Comparison of ENCODE assay signal across 22 cellular contexts in genomic region chr10:57247271-57247670, GRCh38.
"Had no signal": no experiment of that assay in that cellular context is flagged by ENCODE, and none has a peak within 500 bp of the region (broad histone marks: within the 10 kb centered on the region; RNA-seq: fewer than 3 reads in every experiment).

No MANE protein-coding gene starts in this region.

- H3K9me3 Mint-ChIP-seq: memory B cell, nephron had no signal

- H3K27me3 ChIP-seq: gastrocnemius medialis, left lung, pancreas, testis, tibial nerve, upper lobe of right lung, vagina had no signal

- H3K4me1 ChIP-seq: esophagus muscularis mucosa, gastrocnemius medialis, left lung, lower lobe of right lung, pancreas, prostate gland, testis, tibial nerve, upper lobe of right lung, vagina had no signal

- H3K27me3 Mint-ChIP-seq: dendritic cell treated with granulocyte-macrophage colony-stimulating factor and Interleukin-4, amounts not matched to agents 40 ng/mL and 50 ng/mL, for 4 days; effector memory CD8-positive, alpha-beta T cell; memory B cell; stimulated activated naive B cell treated with anti-CD40 and anti-IgM and Interleukin-4, amounts not matched to agents 10 μg/mL and 1 μg/mL and 100 μg/mL, for 72 hours; stimulated activated naive CD8-positive, alpha-beta T cell treated with anti-CD3 and anti-CD28 coated beads, Interleukin-15, amount 100 ng/mL, for 72 hours had no signal

- H3K27ac ChIP-seq: epithelial cell of prostate, esophagus muscularis mucosa, gastrocnemius medialis, left lung, lower lobe of right lung, pancreas, prostate gland, testis, tibial nerve, upper lobe of right lung, vagina had no signal

- H3K4me1 Mint-ChIP-seq: memory B cell; nephron; stimulated activated naive B cell treated with anti-CD40 and anti-IgM and Interleukin-4, amounts not matched to agents 10 μg/mL and 1 μg/mL and 100 μg/mL, for 72 hours; stimulated activated naive CD8-positive, alpha-beta T cell treated with anti-CD3 and anti-CD28 coated beads, Interleukin-15, amount 100 ng/mL, for 72 hours had no signal

- ATAC-seq: effector memory CD8-positive, alpha-beta T cell; gastrocnemius medialis; left lung; lower lobe of right lung; pancreas; sciatic nerve; stimulated activated naive B cell treated with anti-CD40 and anti-IgM and Interleukin-4, amounts not matched to agents 10 μg/mL and 1 μg/mL and 100 μg/mL, for 72 hours; stimulated activated naive CD8-positive, alpha-beta T cell treated with anti-CD3 and anti-CD28 coated beads, Interleukin-15, amount 100 ng/mL, for 72 hours; upper lobe of right lung had no signal

- DNase-seq: cerebellar nuclear complex; effector memory CD8-positive, alpha-beta T cell; gastrocnemius medialis; left lung; lower lobe of right lung; midbrain; pancreas; stimulated activated CD4-positive, alpha-beta T cell treated with anti-CD3 and anti-CD28 coated beads, Interleukin-2, amount 100 ng/mL, for 24 hours; stimulated activated CD4-positive, alpha-beta T cell treated with anti-CD3 and anti-CD28 coated beads, Interleukin-4, amount 100 ng/mL, for 4 hours; stimulated activated naive B cell treated with anti-CD40 and anti-IgM and Interleukin-4, amounts not matched to agents 10 μg/mL and 1 μg/mL and 100 μg/mL, for 72 hours; stimulated activated naive CD8-positive, alpha-beta T cell treated with anti-CD3 and anti-CD28 coated beads, Interleukin-15, amount 100 ng/mL, for 72 hours; testis; upper lobe of right lung had no signal

- H3K9me3 ChIP-seq: esophagus muscularis mucosa, gastrocnemius medialis, lower lobe of right lung, pancreas, prostate gland, testis, tibial nerve, upper lobe of right lung, vagina had no signal

- H3K4me3 ChIP-seq: esophagus muscularis mucosa, gastrocnemius medialis, left lung, lower lobe of right lung, pancreas, prostate gland, testis, tibial nerve, upper lobe of right lung, vagina had no signal

- H3K27ac Mint-ChIP-seq: dendritic cell treated with granulocyte-macrophage colony-stimulating factor and Interleukin-4, amounts not matched to agents 40 ng/mL and 50 ng/mL, for 4 days; effector memory CD8-positive, alpha-beta T cell; memory B cell; nephron; stimulated activated naive B cell treated with anti-CD40 and anti-IgM and Interleukin-4, amounts not matched to agents 10 μg/mL and 1 μg/mL and 100 μg/mL, for 72 hours; stimulated activated naive CD8-positive, alpha-beta T cell treated with anti-CD3 and anti-CD28 coated beads, Interleukin-15, amount 100 ng/mL, for 72 hours had no signal

- H3K36me3 ChIP-seq: esophagus muscularis mucosa, gastrocnemius medialis, left lung, lower lobe of right lung, pancreas, prostate gland, tibial nerve, upper lobe of right lung, vagina had no signal

- H3K4me3 Mint-ChIP-seq: dendritic cell treated with granulocyte-macrophage colony-stimulating factor and Interleukin-4, amounts not matched to agents 40 ng/mL and 50 ng/mL, for 4 days; effector memory CD8-positive, alpha-beta T cell; memory B cell; nephron; stimulated activated naive B cell treated with anti-CD40 and anti-IgM and Interleukin-4, amounts not matched to agents 10 μg/mL and 1 μg/mL and 100 μg/mL, for 72 hours; stimulated activated naive CD8-positive, alpha-beta T cell treated with anti-CD3 and anti-CD28 coated beads, Interleukin-15, amount 100 ng/mL, for 72 hours had no signal

- H3K36me3 Mint-ChIP-seq: memory B cell; stimulated activated naive B cell treated with anti-CD40 and anti-IgM and Interleukin-4, amounts not matched to agents 10 μg/mL and 1 μg/mL and 100 μg/mL, for 72 hours had no signal
